ENCODE assay signal across 8 cellular contexts in the genomic region with DNA sequence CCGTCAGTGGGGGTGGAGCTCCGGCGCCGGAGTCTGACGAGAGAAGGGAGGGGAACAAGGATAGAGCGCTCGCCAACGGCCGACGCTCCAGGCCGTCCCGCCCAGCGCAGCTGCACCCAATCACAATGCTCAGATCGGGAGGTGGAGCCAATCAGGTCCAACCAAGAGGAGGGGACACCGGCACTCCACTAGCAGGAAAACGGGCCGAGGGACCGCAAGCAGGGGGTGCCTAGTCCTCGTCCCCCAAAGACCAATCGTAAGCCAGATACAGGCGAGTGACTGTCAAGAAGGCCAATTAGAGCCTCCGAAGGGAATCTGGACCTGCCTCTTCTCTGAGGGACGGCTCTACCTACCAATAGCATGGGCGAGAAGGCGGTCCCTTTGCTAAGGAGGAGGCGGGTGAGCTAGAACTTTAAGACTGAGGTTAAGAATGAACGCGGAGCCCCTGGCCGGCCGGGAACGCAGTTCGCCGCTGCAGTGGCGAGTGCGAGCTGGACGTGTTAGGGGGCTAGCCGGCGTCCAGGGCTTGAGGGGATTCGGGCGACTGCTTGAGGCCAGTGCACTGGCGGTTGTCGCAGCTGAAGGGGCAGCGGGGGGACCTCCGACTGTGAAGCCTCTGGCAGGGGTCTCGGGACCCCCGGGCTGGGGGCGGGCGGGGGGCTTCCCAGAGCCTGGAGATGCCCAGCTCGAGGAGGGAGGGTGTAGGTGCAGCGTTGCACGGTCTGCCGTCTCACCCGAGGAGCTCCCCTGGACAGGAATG. TPM values are rescaled to one million over a fixed set of nuclear protein-coding genes. Genes with fewer than 3 reads are reported as not detected.
A peak's percentile ranks its signal among the peaks of the same experiment; 100 is the strongest.
DNase-seq lines count a peak whose midpoint lies in the region; ATAC-seq and TF ChIP-seq lines count a peak whose summit lies in the region.

A gene with protein sequence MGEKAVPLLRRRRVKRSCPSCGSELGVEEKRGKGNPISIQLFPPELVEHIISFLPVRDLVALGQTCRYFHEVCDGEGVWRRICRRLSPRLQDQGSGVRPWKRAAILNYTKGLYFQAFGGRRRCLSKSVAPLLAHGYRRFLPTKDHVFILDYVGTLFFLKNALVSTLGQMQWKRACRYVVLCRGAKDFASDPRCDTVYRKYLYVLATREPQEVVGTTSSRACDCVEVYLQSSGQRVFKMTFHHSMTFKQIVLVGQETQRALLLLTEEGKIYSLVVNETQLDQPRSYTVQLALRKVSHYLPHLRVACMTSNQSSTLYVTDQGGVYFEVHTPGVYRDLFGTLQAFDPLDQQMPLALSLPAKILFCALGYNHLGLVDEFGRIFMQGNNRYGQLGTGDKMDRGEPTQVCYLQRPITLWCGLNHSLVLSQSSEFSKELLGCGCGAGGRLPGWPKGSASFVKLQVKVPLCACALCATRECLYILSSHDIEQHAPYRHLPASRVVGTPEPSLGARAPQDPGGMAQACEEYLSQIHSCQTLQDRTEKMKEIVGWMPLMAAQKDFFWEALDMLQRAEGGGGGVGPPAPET (plus strand): TSS at position 63 of the 760 bp plus-strand sequence. CDS start 298 bp downstream, at position 361.

- peak within 1 kb of the TSS; percentile 76 to 98 (median 86) for H3K4me3 ChIP-seq in fibroblast of lung (replicated peaks in 1 of 4; ENCODE audit: control extremely low read depth in 1 of 4, insufficient read depth in 1 of 4, low read depth in 3 of 4, low read length in 4 of 4)

- peaks cover 21% of the 10 kb centered on the region for H3K36me3 Mint-ChIP-seq in activated T-helper 17 cell treated with anti-CD3 and anti-CD28 coated beads, Interleukin-2, amount 50 U/mL, for 72 hours (ENCODE audit: low read depth)
- H3K36me3 Mint-ChIP-seq in naive B cell: no peaks in the 10 kb centered on the region
- peaks cover 33% of the 10 kb centered on the region for H3K36me3 Mint-ChIP-seq in stimulated activated effector memory CD8-positive, alpha-beta T cell treated with anti-CD3 and anti-CD28 coated beads, Interleukin-12 subunit alpha, Interleukin-12 subunit beta, amount 100 ng/mL, for 72 hours

- H3K9me3 ChIP-seq in fibroblast of lung (ENCODE audit: control insufficient read depth, insufficient read depth, low read depth, low read length): no peaks in the 10 kb centered on the region

- H3K27ac ChIP-seq in fibroblast of lung (ENCODE audit: insufficient read depth, low read length): peak within 1 kb of the TSS; percentile 78

- H3K27me3 Mint-ChIP-seq in activated T-helper 17 cell treated with anti-CD3 and anti-CD28 coated beads, Interleukin-2, amount 50 U/mL, for 72 hours: no peaks in the 10 kb centered on the region
- H3K27me3 Mint-ChIP-seq in naive B cell: peaks cover 5 to 19% (median 8%) of the 10 kb centered on the region in 3 donors

- H3K4me1 ChIP-seq in fibroblast of lung (ENCODE audit: control insufficient read depth, extremely low read depth, insufficient read depth, low read length): peaks cover 17% of the 10 kb centered on the region

- peak within 1 kb of the TSS; percentile 80 for H3K9ac ChIP-seq in fibroblast of lung (ENCODE audit: insufficient read depth, low read length)

- peak within 1 kb of the TSS; percentile 90 for H2AFZ ChIP-seq in fibroblast of lung (ENCODE audit: low read length)

- no peaks in the 10 kb centered on the region for H4K20me1 ChIP-seq in fibroblast of lung (ENCODE audit: control insufficient read depth, extremely low read depth, insufficient read depth, low read length)

- DNase-seq in EH (ENCODE audit: low read depth): peak; percentile 100
- DNase-seq in GOT3 (lab: John Stamatoyannopoulos, UW): peak; percentile 97
- DNase-seq in LHCN-M2 (ENCODE audit: low read depth): peak; percentile 100
- DNase-seq in RPMI7951 (ENCODE audit: low read depth): peak; percentile 100
- peak; percentile 100 for DNase-seq in fibroblast of lung (ENCODE audit: low read depth in 2 of 2)
- peak; percentile 99 for DNase-seq in naive B cell
- DNase-seq in stimulated activated effector memory CD8-positive, alpha-beta T cell treated with anti-CD3 and anti-CD28 coated beads, Interleukin-12 subunit alpha, Interleukin-12 subunit beta, amount 100 ng/mL, for 72 hours (ENCODE audit: low spot score in 2 of 2): peak; percentile 96 to 100

- peak within 1 kb of the TSS; percentile 98 for H3K4me3 Mint-ChIP-seq in activated T-helper 17 cell treated with anti-CD3 and anti-CD28 coated beads, Interleukin-2, amount 50 U/mL, for 72 hours
- H3K4me3 Mint-ChIP-seq in naive B cell: peak within 1 kb of the TSS; percentile 95 to 99 (median 97)
- peak within 1 kb of the TSS; percentile 97 for H3K4me3 Mint-ChIP-seq in stimulated activated effector memory CD8-positive, alpha-beta T cell treated with anti-CD3 and anti-CD28 coated beads, Interleukin-12 subunit alpha, Interleukin-12 subunit beta, amount 100 ng/mL, for 72 hours

- H3K36me3 ChIP-seq in fibroblast of lung (ENCODE audit: control insufficient read depth, insufficient read depth, low read length): peaks cover 6% of the 10 kb centered on the region

- peaks cover 18% of the 10 kb centered on the region for H3K4me1 Mint-ChIP-seq in activated T-helper 17 cell treated with anti-CD3 and anti-CD28 coated beads, Interleukin-2, amount 50 U/mL, for 72 hours
- H3K4me1 Mint-ChIP-seq in naive B cell: peaks cover 35 to 45% (median 44%) of the 10 kb centered on the region in 3 donors
- H3K4me1 Mint-ChIP-seq in stimulated activated effector memory CD8-positive, alpha-beta T cell treated with anti-CD3 and anti-CD28 coated beads, Interleukin-12 subunit alpha, Interleukin-12 subunit beta, amount 100 ng/mL, for 72 hours: peaks cover 44% of the 10 kb centered on the region

- no peak for TF ChIP-seq CTCF in fibroblast of lung (conservative IDR thresholded peaks at IDR 0.05 in 1 of 2, IDR thresholded peaks at IDR 0.05 in 1 of 2; ENCODE audit: low read depth in 1 of 2, low read length in 2 of 2)

- H3K27ac Mint-ChIP-seq in activated T-helper 17 cell treated with anti-CD3 and anti-CD28 coated beads, Interleukin-2, amount 50 U/mL, for 72 hours: peak within 1 kb of the TSS; percentile 98
- H3K27ac Mint-ChIP-seq in naive B cell: peak within 1 kb of the TSS; percentile 39 to 100 (median 98)
- H3K27ac Mint-ChIP-seq in stimulated activated effector memory CD8-positive, alpha-beta T cell treated with anti-CD3 and anti-CD28 coated beads, Interleukin-12 subunit alpha, Interleukin-12 subunit beta, amount 100 ng/mL, for 72 hours: peak within 1 kb of the TSS; percentile 93

- H3K9me3 Mint-ChIP-seq in activated T-helper 17 cell treated with anti-CD3 and anti-CD28 coated beads, Interleukin-2, amount 50 U/mL, for 72 hours: no peaks in the 10 kb centered on the region
- no peaks in the 10 kb centered on the region for H3K9me3 Mint-ChIP-seq in naive B cell
- H3K9me3 Mint-ChIP-seq in stimulated activated effector memory CD8-positive, alpha-beta T cell treated with anti-CD3 and anti-CD28 coated beads, Interleukin-12 subunit alpha, Interleukin-12 subunit beta, amount 100 ng/mL, for 72 hours: no peaks in the 10 kb centered on the region

- H3K27me3 ChIP-seq in fibroblast of lung (ENCODE audit: control insufficient read depth, insufficient read depth, low read length): no peaks in the 10 kb centered on the region

- H3K79me2 ChIP-seq in fibroblast of lung (ENCODE audit: control insufficient read depth, insufficient read depth, low read length): peaks cover 35% of the 10 kb centered on the region

- peak; percentile 89 for ATAC-seq in activated T-helper 17 cell treated with anti-CD3 and anti-CD28 coated beads, Interleukin-2, amount 50 U/mL, for 72 hours (replicated peaks)
- ATAC-seq in naive B cell (ENCODE audit: low read depth in 2 of 2): peak; percentile 78
- ATAC-seq in stimulated activated effector memory CD8-positive, alpha-beta T cell treated with anti-CD3 and anti-CD28 coated beads, Interleukin-12 subunit alpha, Interleukin-12 subunit beta, amount 100 ng/mL, for 72 hours: peak; percentile 89

- H3K4me2 ChIP-seq in fibroblast of lung (ENCODE audit: extremely low read depth, insufficient read depth, low read length): peak within 1 kb of the TSS; percentile 94

RNA-seq across cellular contexts. Expression of the gene that starts here (rescaled TPM):
- 0.38 and 0.92 TPM in 2 replicates for total RNA-seq in LHCN-M2 (2014; rRNA removed)
- 0.22 TPM for polyA plus RNA-seq in LHCN-M2 (2012)
- 0.49 and 0.72 TPM in 2 replicates for total RNA-seq in RPMI7951 (2014; rRNA removed; shearing (Covaris generic))
- 1 to 10 TPM; 1.5 to 5.6 TPM for total RNA-seq in activated T-helper 17 cell treated with anti-CD3 and anti-CD28 coated beads, Interleukin-2, amount 50 U/mL, for 72 hours
- 0.33 and 0.51 TPM in 2 replicates for total RNA-seq in fibroblast of lung
- 0.23 and 0.32 TPM in 2 replicates for polyA plus RNA-seq in fibroblast of lung
- polyA plus RNA-seq in fibroblast of lung (2012): 0.27 and 0.33 TPM in 2 replicates
- 1.1 TPM in 1 of 2 replicates, not detected in the other for polyA minus RNA-seq in fibroblast of lung (ENCODE audit: low replicate concordance)
- polyA plus RNA-seq in naive B cell (ENCODE audit: low read depth in 6 of 6): 1 to 10 TPM in 2 of 6 donors, under 1 TPM in 3, not detected in 1; 0.13 to 1.7 (median 0.89) TPM

Comparison
In these comparisons a context has a peak if more than half of its experiments do, and no peak if none do; other contexts are left out.
1. Peak in every context shown above with its lines: DNase-seq, ATAC-seq, H3K4me3 ChIP-seq and H3K27ac ChIP-seq.
2. Peak in DNase-seq in LHCN-M2; RNA of the gene not detected or under 1 TPM.
3. Peak in DNase-seq in RPMI7951; RNA of the gene not detected or under 1 TPM.